7 cellular contexts compared by ENCODE assay signal in genomic region chr20:63537525-63538203, GRCh38. TPM values are rescaled to one million over a fixed set of nuclear protein-coding genes. Genes with fewer than 3 reads are reported as not detected.
A peak's percentile ranks its signal among the peaks of the same experiment; 100 is the strongest.
DNase-seq lines count a peak whose midpoint lies in the region; ATAC-seq and TF ChIP-seq lines count a peak whose summit lies in the region.

No MANE protein-coding gene starts in this region.

- H3K4me3 ChIP-seq in ascending aorta, result peak overlapping the region; percentile 5 to 32

- peak; percentile 87 for DNase-seq in NCI-H146 (lab: John Stamatoyannopoulos, UW)
- DNase-seq in T-helper 17 cell, result peak; percentile 84 to 93 (median 86)
- peak; percentile 66 to 90 for DNase-seq in ascending aorta (ENCODE audit: low spot score in 2 of 2)
- peak; percentile 25 to 67 for DNase-seq in hippocampal formation (lab: John Stamatoyannopoulos, UW)
- peak; percentile 89 for DNase-seq in sciatic nerve (ENCODE audit: low spot score)

- peak overlapping the region; percentile 19 for H3K27ac Mint-ChIP-seq in T-helper 17 cell

- peaks cover 8% of the 10 kb centered on the region for H3K27me3 ChIP-seq in ascending aorta

- H3K4me3 Mint-ChIP-seq in T-helper 17 cell, result peak overlapping the region; percentile 74

- ATAC-seq in GM18499 (IDR thresholded peaks at IDR 0.05; ENCODE audit: insufficient read depth, unreplicated experiment) (peak; percentile 57), HG02884 (IDR thresholded peaks at IDR 0.05; ENCODE audit: unreplicated experiment) (peak; percentile 73), T-helper 17 cell (peak; percentile 92), sciatic nerve (peak; percentile 85)

- peaks cover 9% of the 10 kb centered on the region for H3K4me1 Mint-ChIP-seq in T-helper 17 cell

- H3K36me3 Mint-ChIP-seq in T-helper 17 cell (ENCODE audit: low read depth), result no peaks in the 10 kb centered on the region

- TF ChIP-seq CTCF in ascending aorta (IDR thresholded peaks at IDR 0.05), result peak; percentile 93 to 94 (median 94)

- intact Hi-C loops in ascending aorta (cut with DNase I) (loop anchor here (1.0 to 2.0 kb wide), 2 partner anchors 327 to 436 kb away; partner anchors contain the start of gene TPD52L2), sciatic nerve (cut with DNase I) (loop anchor here (5.0 to 10.0 kb wide), 2 partner anchors 327 to 440 kb away; partner anchors contain the start of genes ABHD16B, SAMD10 and TPD52L2)

- H3K9me3 ChIP-seq in T-helper 17 cell (ENCODE audit: control insufficient read depth, low read length, poor library complexity, severe bottlenecking), result no peaks in the 10 kb centered on the region
- H3K9me3 ChIP-seq in ascending aorta, result no peaks in the 10 kb centered on the region

- no peaks in the 10 kb centered on the region for H3K36me3 ChIP-seq in ascending aorta

- H3K27ac ChIP-seq in ascending aorta, result no peak overlapping the region

- no peaks in the 10 kb centered on the region for H3K27me3 Mint-ChIP-seq in T-helper 17 cell

- peaks cover 0 to 2% of the 10 kb centered on the region in 2 donors for H3K4me1 ChIP-seq in ascending aorta

RNA-seq across cellular contexts. Expression of gene PTK6, which starts 0.5 kb away (rescaled TPM):
- total RNA-seq in T-helper 17 cell (under 1 TPM; 0.50 to 0.80 TPM), ascending aorta (not detected), sciatic nerve (0.13 TPM)

RNA-seq across cellular contexts. Expression of gene SRMS, which starts 9.9 kb away (rescaled TPM):
- not detected for total RNA-seq in T-helper 17 cell
- total RNA-seq in ascending aorta, result not detected
- total RNA-seq in sciatic nerve, result not detected

RNA-seq across cellular contexts. Expression of gene FNDC11, which starts 16.3 kb away (rescaled TPM):
- total RNA-seq in T-helper 17 cell, result under 1 TPM; 0.44 to 0.99 TPM
- not detected for total RNA-seq in ascending aorta
- 0.94 TPM for total RNA-seq in sciatic nerve

RNA-seq across cellular contexts. Expression of gene PPDPF, which starts 17.1 kb away (rescaled TPM):
- total RNA-seq in T-helper 17 cell (100 to 1,000 TPM; 149 to 271 TPM), ascending aorta (242 TPM), sciatic nerve (257 TPM)

RNA-seq across cellular contexts. Expression of gene HELZ2, which starts 36.4 kb away (rescaled TPM):
- 10 to 100 TPM; 48.0 to 54.8 TPM for total RNA-seq in T-helper 17 cell
- total RNA-seq in ascending aorta, result 58.1 TPM
- total RNA-seq in sciatic nerve, result 21.4 TPM
